8 cellular contexts compared by ENCODE assay signal in the genomic region with DNA sequence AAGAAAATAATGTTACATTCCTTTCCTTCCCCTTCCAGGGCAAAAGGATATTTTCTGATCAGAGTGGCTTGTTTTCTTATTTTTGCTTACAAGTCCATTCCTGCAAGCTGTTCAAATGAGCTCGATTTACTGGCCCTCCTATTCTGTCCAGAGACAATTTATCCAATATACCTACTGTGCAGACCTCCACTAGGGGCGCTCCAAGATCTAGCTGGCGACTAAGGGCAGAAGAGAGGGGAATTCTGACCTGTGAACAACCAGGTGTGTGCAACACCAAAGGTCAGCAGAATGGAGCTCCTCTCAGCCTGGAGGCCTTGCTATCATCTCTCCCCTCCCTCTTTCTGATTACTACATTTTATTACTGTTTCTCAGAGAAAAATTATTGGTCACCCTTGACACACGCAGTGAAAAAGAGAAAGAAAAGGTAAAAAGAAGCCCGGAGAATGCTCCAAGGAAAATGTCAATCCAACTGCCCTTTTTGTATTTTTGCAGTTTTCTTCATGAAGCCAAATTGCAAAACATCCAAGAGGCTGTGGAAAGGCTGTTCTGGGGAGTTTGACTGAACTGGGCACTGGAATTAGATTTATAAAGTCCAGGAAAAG. TPM values are rescaled to one million over a fixed set of nuclear protein-coding genes. Genes with fewer than 3 reads are reported as not detected.
DNase-seq lines count a peak whose midpoint lies in the region; ATAC-seq and TF ChIP-seq lines count a peak whose summit lies in the region.

No MANE protein-coding gene starts in this region.

- H4K91ac ChIP-seq in mesenchymal stem cell (ENCODE audit: low read length), result no peak overlapping the region

- H3K14ac ChIP-seq in mesenchymal stem cell (ENCODE audit: low read length in 2 of 2), result no peak overlapping the region

- peak; percentile 39 for DNase-seq in Daoy (ENCODE audit: low read depth)
- peak; percentile 16 for DNase-seq in HPDE6-E6E7 (ENCODE audit: extremely low spot score)
- peak; percentile 79 for DNase-seq in cerebellum (ENCODE audit: low spot score)
- peak; percentile 1 for DNase-seq in mesenchymal stem cell
- no peak for DNase-seq in posterior vena cava (ENCODE audit: low spot score)

- H2BK12ac ChIP-seq in mesenchymal stem cell (ENCODE audit: low read length in 2 of 2), result no peak overlapping the region

- H2AFZ ChIP-seq in OCI-LY1 (ENCODE audit: low read length), result no peak overlapping the region
- H2AFZ ChIP-seq in mesenchymal stem cell (ENCODE audit: low read depth, low read length), result no peak overlapping the region

- intact Hi-C loops in posterior vena cava (cut with DNase I), result no loop called here

- no peak overlapping the region for H3K9ac ChIP-seq in OCI-LY1 (ENCODE audit: low read length)
- H3K9ac ChIP-seq in mesenchymal stem cell (ENCODE audit: low read length), result no peak overlapping the region

- H4K20me1 ChIP-seq in OCI-LY1 (ENCODE audit: insufficient read depth, low read length), result no peaks in the 10 kb centered on the region

- H3K27ac ChIP-seq in OCI-LY1 (ENCODE audit: low read depth, low read length, poor library complexity, severe bottlenecking), result no peak overlapping the region
- no peak overlapping the region for H3K27ac ChIP-seq in mesenchymal stem cell (ENCODE audit: low read length, poor library complexity, severe bottlenecking)

- H3K36me3 ChIP-seq in OCI-LY1 (ENCODE audit: insufficient read depth, low read length), result no peaks in the 10 kb centered on the region
- H3K36me3 ChIP-seq in mesenchymal stem cell (ENCODE audit: control insufficient read depth in 1 of 2, insufficient read depth in 2 of 2, low read depth in 1 of 2, low read length in 2 of 2), result no peaks in the 10 kb centered on the region

- H2AK5ac ChIP-seq in mesenchymal stem cell (ENCODE audit: low read length, severe bottlenecking), result no peak overlapping the region

- H3K4ac ChIP-seq in mesenchymal stem cell (ENCODE audit: low read depth in 1 of 2, low read length in 2 of 2), result no peak overlapping the region

- H3K4me2 ChIP-seq in OCI-LY1 (ENCODE audit: low read length), result no peak overlapping the region
- no peak overlapping the region for H3K4me2 ChIP-seq in mesenchymal stem cell (ENCODE audit: low read length, poor library complexity, severe bottlenecking)

- no peaks in the 10 kb centered on the region for H3K9me2 ChIP-seq in OCI-LY1 (ENCODE audit: low read depth, low read length)

- no peak overlapping the region for H2BK5ac ChIP-seq in mesenchymal stem cell (ENCODE audit: low read depth, low read length, poor library complexity, severe bottlenecking)

- no peaks in the 10 kb centered on the region for H3F3A ChIP-seq in OCI-LY1 (ENCODE audit: insufficient read depth, low read length)

- H3K79me1 ChIP-seq in mesenchymal stem cell (replicated peaks; ENCODE audit: low read length, poor library complexity, severe bottlenecking), result no peaks in the 10 kb centered on the region

- H2BK120ac ChIP-seq in mesenchymal stem cell (ENCODE audit: low read depth, low read length), result no peak overlapping the region

- 32% methylated on average over 5 of the region's 5 CpGs for WGBS in mesenchymal stem cell

- H4K8ac ChIP-seq in mesenchymal stem cell (ENCODE audit: low read length), result no peak overlapping the region

- H3K23ac ChIP-seq in mesenchymal stem cell (ENCODE audit: low read length in 2 of 2), result no peak overlapping the region

- H3K27me3 ChIP-seq in OCI-LY1 (ENCODE audit: insufficient read depth, low read length) (no peaks in the 10 kb centered on the region), mesenchymal stem cell (ENCODE audit: control insufficient read depth in 1 of 2, insufficient read depth in 1 of 2, low read length in 2 of 2) (peaks cover 48 to 69% of the 10 kb centered on the region in 2 experiments)

- no peak overlapping the region for H3K18ac ChIP-seq in mesenchymal stem cell (ENCODE audit: low read depth in 1 of 2, low read length in 2 of 2)

- H3K4me1 ChIP-seq in OCI-LY1 (ENCODE audit: insufficient read depth, low read length, severe bottlenecking), result no peaks in the 10 kb centered on the region
- peaks cover 7% of the 10 kb centered on the region for H3K4me1 ChIP-seq in mesenchymal stem cell (ENCODE audit: control insufficient read depth, insufficient read depth, low read depth, low read length)

- no peaks in the 10 kb centered on the region for H3K9me3 ChIP-seq in OCI-LY1 (ENCODE audit: low read length)
- H3K9me3 ChIP-seq in mesenchymal stem cell (ENCODE audit: control insufficient read depth, low read length), result no peaks in the 10 kb centered on the region

- ATAC-seq in HG03378 (IDR thresholded peaks at IDR 0.05; ENCODE audit: unreplicated experiment) (no peak), HG02798 (IDR thresholded peaks at IDR 0.05; ENCODE audit: poor library complexity, unreplicated experiment) (no peak)

- no peaks in the 10 kb centered on the region for H3K79me2 ChIP-seq in OCI-LY1 (ENCODE audit: insufficient read depth, low read length)

- H2BK15ac ChIP-seq in mesenchymal stem cell (ENCODE audit: low read depth, poor library complexity, severe bottlenecking), result no peak overlapping the region

- TF ChIP-seq CTCF in OCI-LY1 (IDR thresholded peaks at IDR 0.05; ENCODE audit: low read length), result peak; percentile 79

- no peak overlapping the region for H3K4me3 ChIP-seq in OCI-LY1 (ENCODE audit: low read depth, low read length, poor library complexity, severe bottlenecking)
- H3K4me3 ChIP-seq in mesenchymal stem cell (ENCODE audit: insufficient read depth in 1 of 2, low read depth in 1 of 2, low read length in 2 of 2), result no peak overlapping the region

RNA-seq across cellular contexts. Expression of a gene that starts 3.2 kb away (rescaled TPM):
- total RNA-seq in Daoy (2014; rRNA removed; shearing (Covaris generic)), result not detected in 2 replicates
- total RNA-seq in cerebellum (96.7 TPM), posterior vena cava (under 1 TPM; 0.09 to 0.14 TPM)
- polyA plus RNA-seq in mesenchymal stem cell (2013, experiment 1 of 2), result not detected
- not detected for polyA plus RNA-seq in mesenchymal stem cell (2013, experiment 2 of 2)

Comparison
In these comparisons a context has a peak if more than half of its experiments do, and no peak if none do; other contexts are left out.
1. RNA of a gene that starts 3.2 kb away (total RNA-seq): 96.7 TPM in cerebellum (single experiment); 0.09 to 0.14 TPM in posterior vena cava and not detected in Daoy; every median in the first group is over 10 times any median in the second.